27 cellular contexts compared by ENCODE assay signal in genomic region chr1:11999236-11999635, GRCh38. TPM values are rescaled to one million over a fixed set of nuclear protein-coding genes. Genes with fewer than 3 reads are reported as not detected.
DNase-seq lines count a peak whose midpoint lies in the region; ATAC-seq lines count a peak whose summit lies in the region.
"Had no signal": no experiment of that assay in that cellular context is flagged by ENCODE, and none has a peak within 500 bp of the region (broad histone marks: within the 10 kb centered on the region; RNA-seq: fewer than 3 reads in every experiment).

No MANE protein-coding gene starts in this region.

- ATAC-seq in activated naive CD4-positive, alpha-beta T cell treated with anti-CD3 and anti-CD28 coated beads, Interleukin-2, amount 50 U/mL, for 72 hours = no peak
- no peak for ATAC-seq in stimulated activated naive CD8-positive, alpha-beta T cell treated with anti-CD3 and anti-CD28 coated beads, Interleukin-15, amount 100 ng/mL, for 72 hours
- ATAC-seq in stimulated activated naive CD8-positive, alpha-beta T cell treated with anti-CD3 and anti-CD28 coated beads, Interleukin-15, Interleukin-2, amounts not matched to agents 100 U/mL and 50 U/mL, for 24 hours = no peak
- ATAC-seq: A549, GM12878 had no signal

- H3K79me2 ChIP-seq in trophoblast cell (ENCODE audit: control insufficient read depth, insufficient read depth, low read length, poor library complexity) = no peaks in the 10 kb centered on the region

- no peak overlapping the region for H2BK12ac ChIP-seq in trophoblast cell (ENCODE audit: low read length)

- H3K36me3 Mint-ChIP-seq in activated T-cell treated with anti-CD3 and anti-CD28 coated beads, Interleukin-2, amount 50 U/mL, for 24 hours (ENCODE audit: low read depth) = peaks cover 91% of the 10 kb centered on the region
- peaks cover 51% of the 10 kb centered on the region for H3K36me3 Mint-ChIP-seq in activated naive CD4-positive, alpha-beta T cell treated with anti-CD3 and anti-CD28 coated beads, Interleukin-2, amount 10 ng/mL, durations not matched to agents 7 days and 5 days
- peaks cover 16 to 27% of the 10 kb centered on the region in 2 donors for H3K36me3 Mint-ChIP-seq in activated naive CD4-positive, alpha-beta T cell treated with anti-CD3 and anti-CD28 coated beads, Interleukin-2, amount 50 U/mL, for 72 hours

- no peaks in the 10 kb centered on the region for H3K9me3 Mint-ChIP-seq in activated T-cell treated with anti-CD3 and anti-CD28 coated beads, Interleukin-2, amount 50 U/mL, for 24 hours
- H3K9me3 Mint-ChIP-seq in activated naive CD4-positive, alpha-beta T cell treated with anti-CD3 and anti-CD28 coated beads, Interleukin-2, amount 10 ng/mL, durations not matched to agents 7 days and 5 days = no peaks in the 10 kb centered on the region
- no peaks in the 10 kb centered on the region for H3K9me3 Mint-ChIP-seq in activated naive CD4-positive, alpha-beta T cell treated with anti-CD3 and anti-CD28 coated beads, Interleukin-2, amount 50 U/mL, for 72 hours
- no peaks in the 10 kb centered on the region for H3K9me3 Mint-ChIP-seq in stimulated activated naive CD8-positive, alpha-beta T cell treated with anti-CD3 and anti-CD28 coated beads, Interleukin-15, amount 100 ng/mL, for 72 hours
- H3K9me3 Mint-ChIP-seq: CD14-positive monocyte; CD4-positive, alpha-beta memory T cell; CD4-positive, CD25-positive, alpha-beta regulatory T cell; CD8-positive, alpha-beta memory T cell had no signal

- H3K4me1 ChIP-seq in trophoblast cell (ENCODE audit: control insufficient read depth in 1 of 2, insufficient read depth in 2 of 2, low read length in 2 of 2) = peaks cover 8% of the 10 kb centered on the region in 2 experiments
- H3K4me1 ChIP-seq: BE2C had no signal

- H4K91ac ChIP-seq in trophoblast cell (ENCODE audit: low read depth, low read length) = no peak overlapping the region

- no peak overlapping the region for H2AK5ac ChIP-seq in trophoblast cell (ENCODE audit: low read length)

- H3K23ac ChIP-seq in trophoblast cell (ENCODE audit: low read length) = no peak overlapping the region

- H3K4me3 Mint-ChIP-seq in activated T-cell treated with anti-CD3 and anti-CD28 coated beads, Interleukin-2, amount 50 U/mL, for 24 hours = no peak overlapping the region
- H3K4me3 Mint-ChIP-seq in activated naive CD4-positive, alpha-beta T cell treated with anti-CD3 and anti-CD28 coated beads, Interleukin-2, amount 10 ng/mL, durations not matched to agents 7 days and 5 days = no peak overlapping the region
- H3K4me3 Mint-ChIP-seq in stimulated activated naive CD8-positive, alpha-beta T cell treated with anti-CD3 and anti-CD28 coated beads, Interleukin-15, amount 100 ng/mL, for 72 hours = no peak overlapping the region
- H3K4me3 Mint-ChIP-seq: CD14-positive monocyte; CD4-positive, alpha-beta memory T cell; CD4-positive, CD25-positive, alpha-beta regulatory T cell had no signal

- no peak for DNase-seq in activated T-cell treated with anti-CD3 and anti-CD28 coated beads, Interleukin-2, amount 50 U/mL, for 24 hours
- DNase-seq in activated T-cell treated with anti-CD3 and anti-CD28 coated beads for 4 hours (no peak), trophoblast cell (peak; percentile 58 to 89), UCSD-AML1 (lab: John Stamatoyannopoulos, UW; ENCODE audit: unreplicated experiment) (no peak)
- no peak for DNase-seq in activated naive CD4-positive, alpha-beta T cell treated with anti-CD3 and anti-CD28 coated beads, Interleukin-2, amount 10 ng/mL, durations not matched to agents 7 days and 5 days
- DNase-seq in activated naive CD4-positive, alpha-beta T cell treated with anti-CD3 and anti-CD28 coated beads, Interleukin-2, amount 50 U/mL, for 72 hours (ENCODE audit: low spot score in 2 of 2) = no peak
- DNase-seq in stimulated activated naive CD8-positive, alpha-beta T cell treated with anti-CD3 and anti-CD28 coated beads, Interleukin-15, amount 100 ng/mL, for 72 hours = no peak
- DNase-seq in stimulated activated naive CD8-positive, alpha-beta T cell treated with anti-CD3 and anti-CD28 coated beads, Interleukin-15, Interleukin-2, amounts not matched to agents 100 U/mL and 50 U/mL, for 24 hours = no peak
- DNase-seq: ACHN; BE2C; C1 segment of cervical spinal cord; CD4-positive, alpha-beta memory T cell; CD4-positive, CD25-positive, alpha-beta regulatory T cell; CD8-positive, alpha-beta memory T cell; COR-L47; DMS 273 treated with DMSO at 0.1 percent for 48 hours; DMS153; DMS53; DMS79; DND-41; EL; GDM1 had no signal

- no peak overlapping the region for H3K4me2 ChIP-seq in trophoblast cell (ENCODE audit: low read length)
- H3K4me2 ChIP-seq: A549, BLaER1 had no signal

- H3K4ac ChIP-seq in trophoblast cell (ENCODE audit: low read depth, low read length) = no peak overlapping the region

- H3K9me3 ChIP-seq in trophoblast cell (ENCODE audit: insufficient read depth, low read depth, low read length) = no peaks in the 10 kb centered on the region
- H3K9me3 ChIP-seq: A549, BE2C, BLaER1 had no signal

- peak overlapping the region; percentile 62 for H3K27ac Mint-ChIP-seq in activated T-cell treated with anti-CD3 and anti-CD28 coated beads, Interleukin-2, amount 50 U/mL, for 24 hours
- H3K27ac Mint-ChIP-seq in activated naive CD4-positive, alpha-beta T cell treated with anti-CD3 and anti-CD28 coated beads, Interleukin-2, amount 10 ng/mL, durations not matched to agents 7 days and 5 days = peak overlapping the region; percentile 49
- peak overlapping the region in 1 of 2 donors; percentile 89 for H3K27ac Mint-ChIP-seq in activated naive CD4-positive, alpha-beta T cell treated with anti-CD3 and anti-CD28 coated beads, Interleukin-2, amount 50 U/mL, for 72 hours
- H3K27ac Mint-ChIP-seq in stimulated activated naive CD8-positive, alpha-beta T cell treated with anti-CD3 and anti-CD28 coated beads, Interleukin-15, amount 100 ng/mL, for 72 hours = peak overlapping the region; percentile 50 to 93
- H3K27ac Mint-ChIP-seq: CD4-positive, alpha-beta memory T cell; CD4-positive, CD25-positive, alpha-beta regulatory T cell had no signal

- H3K79me1 ChIP-seq in trophoblast cell (ENCODE audit: low read length) = no peaks in the 10 kb centered on the region

- no peak overlapping the region for H4K12ac ChIP-seq in trophoblast cell (ENCODE audit: low read depth, low read length)

- H2BK5ac ChIP-seq in trophoblast cell (ENCODE audit: low read depth, low read length, poor library complexity) = no peak overlapping the region

- no peak overlapping the region for H3K4me3 ChIP-seq in trophoblast cell (ENCODE audit: low read depth, low read length)
- H3K4me3 ChIP-seq: A549, BLaER1, GM12878 had no signal

- no peak overlapping the region for H4K8ac ChIP-seq in trophoblast cell (ENCODE audit: low read depth, low read length)

- H2AFZ ChIP-seq in trophoblast cell (ENCODE audit: insufficient read depth, low read length, poor library complexity) = no peak overlapping the region

- peaks cover 62 to 79% of the 10 kb centered on the region in 2 experiments for H3K36me3 ChIP-seq in trophoblast cell (ENCODE audit: control insufficient read depth in 1 of 2, insufficient read depth in 2 of 2, low read length in 2 of 2)

- no peak overlapping the region for H3K14ac ChIP-seq in trophoblast cell (ENCODE audit: low read length)

- no peaks in the 10 kb centered on the region for H3K27me3 Mint-ChIP-seq in activated T-cell treated with anti-CD3 and anti-CD28 coated beads, Interleukin-2, amount 50 U/mL, for 24 hours
- no peaks in the 10 kb centered on the region for H3K27me3 Mint-ChIP-seq in activated naive CD4-positive, alpha-beta T cell treated with anti-CD3 and anti-CD28 coated beads, Interleukin-2, amount 10 ng/mL, durations not matched to agents 7 days and 5 days
- no peaks in the 10 kb centered on the region for H3K27me3 Mint-ChIP-seq in stimulated activated naive CD8-positive, alpha-beta T cell treated with anti-CD3 and anti-CD28 coated beads, Interleukin-15, amount 100 ng/mL, for 72 hours
- H3K27me3 Mint-ChIP-seq: CD4-positive, alpha-beta memory T cell; CD4-positive, CD25-positive, alpha-beta regulatory T cell; CD8-positive, alpha-beta memory T cell had no signal

- H3K4me1 Mint-ChIP-seq in activated T-cell treated with anti-CD3 and anti-CD28 coated beads, Interleukin-2, amount 50 U/mL, for 24 hours (ENCODE audit: low read depth) = peaks cover under 1% of the 10 kb centered on the region
- H3K4me1 Mint-ChIP-seq in activated naive CD4-positive, alpha-beta T cell treated with anti-CD3 and anti-CD28 coated beads, Interleukin-2, amount 10 ng/mL, durations not matched to agents 7 days and 5 days = no peaks in the 10 kb centered on the region
- peaks cover 8% of the 10 kb centered on the region for H3K4me1 Mint-ChIP-seq in stimulated activated naive CD8-positive, alpha-beta T cell treated with anti-CD3 and anti-CD28 coated beads, Interleukin-15, amount 100 ng/mL, for 72 hours
- H3K4me1 Mint-ChIP-seq: CD14-positive monocyte; CD4-positive, alpha-beta memory T cell; CD4-positive, CD25-positive, alpha-beta regulatory T cell; CD8-positive, alpha-beta memory T cell had no signal

- CTCF ChIA-PET in activated naive CD4-positive, alpha-beta T cell treated with anti-CD3 and anti-CD28 coated beads, Interleukin-2, amount 10 ng/mL, durations not matched to agents 7 days and 5 days (lab: Charles Lee) = interaction anchor here (0.8 to 2.9 kb wide), 5 partner anchors 8 to 211 kb away, joined by 3 to 13 read pairs (median 3); no protein-coding TSS in a partner anchor

- WGBS in trophoblast cell (ENCODE audit: extremely low coverage, insufficient coverage, insufficient read length) = no CpG with 5 or more reads among the region's 3 CpGs

- H3K27ac ChIP-seq in trophoblast cell (ENCODE audit: low read depth, low read length) = peak overlapping the region; percentile 20
- H3K27ac ChIP-seq: 22Rv1, A549, BLaER1 had no signal

- H2BK120ac ChIP-seq in trophoblast cell (ENCODE audit: insufficient read depth, low read length, poor library complexity) = no peak overlapping the region

- no peak overlapping the region for H3K9ac ChIP-seq in trophoblast cell (ENCODE audit: low read length)
- H3K9ac ChIP-seq: BLaER1 had no signal

- no peak overlapping the region for H3K18ac ChIP-seq in trophoblast cell (ENCODE audit: low read length)

- H3K27me3 ChIP-seq in trophoblast cell (ENCODE audit: insufficient read depth, low read length) = no peaks in the 10 kb centered on the region
- H3K27me3 ChIP-seq: BE2C, BLaER1 had no signal

RNA-seq across cellular contexts. Expression of gene MFN2, which starts 19.0 kb away (rescaled TPM):
- 10 to 100 TPM; 54.9 to 62.3 TPM for total RNA-seq in activated naive CD4-positive, alpha-beta T cell treated with anti-CD3 and anti-CD28 coated beads, Interleukin-2, amount 50 U/mL, for 72 hours
- 43.1 and 46.4 TPM in 2 replicates for polyA plus RNA-seq in trophoblast cell (2013)

RNA-seq across cellular contexts. Expression of gene MIIP, which starts 20.1 kb away (rescaled TPM):
- total RNA-seq in activated naive CD4-positive, alpha-beta T cell treated with anti-CD3 and anti-CD28 coated beads, Interleukin-2, amount 50 U/mL, for 72 hours = 10 to 100 TPM; 30.8 to 50.4 TPM
- polyA plus RNA-seq in trophoblast cell (2013) = 32.1 and 33.6 TPM in 2 replicates

Comparison
In these comparisons a context has a peak if more than half of its experiments do, and no peak if none do; other contexts are left out.
1. DNase-seq: peak in trophoblast cell (2 of 2); none in activated T-cell treated with anti-CD3 and anti-CD28 coated beads, Interleukin-2, amount 50 U/mL, for 24 hours (single experiment), activated T-cell treated with anti-CD3 and anti-CD28 coated beads for 4 hours (single experiment), activated naive CD4-positive, alpha-beta T cell treated with anti-CD3 and anti-CD28 coated beads, Interleukin-2, amount 10 ng/mL, durations not matched to agents 7 days and 5 days (single experiment), activated naive CD4-positive, alpha-beta T cell treated with anti-CD3 and anti-CD28 coated beads, Interleukin-2, amount 50 U/mL, for 72 hours (0 of 2), stimulated activated naive CD8-positive, alpha-beta T cell treated with anti-CD3 and anti-CD28 coated beads, Interleukin-15, amount 100 ng/mL, for 72 hours (0 of 2), stimulated activated naive CD8-positive, alpha-beta T cell treated with anti-CD3 and anti-CD28 coated beads, Interleukin-15, Interleukin-2, amounts not matched to agents 100 U/mL and 50 U/mL, for 24 hours (single experiment) and UCSD-AML1 (single experiment).